ENCODE assay signal across 15 cellular contexts in genomic region chr17:39590180-39590579, GRCh38. TPM values are rescaled to one million over a fixed set of nuclear protein-coding genes. Genes with fewer than 3 reads are reported as not detected.
"Had no signal": no experiment of that assay in that cellular context is flagged by ENCODE, and none has a peak within 500 bp of the region (broad histone marks: within the 10 kb centered on the region; RNA-seq: fewer than 3 reads in every experiment).

No MANE protein-coding gene starts in this region.

RNA-seq across cellular contexts. Expression of gene NEUROD2, which starts 17.5 kb away (rescaled TPM):
- total RNA-seq: activated B cell treated with CpG ODN at 0.5 μM for 24 hours; activated CD4-positive, alpha-beta memory T cell treated with anti-CD3 and anti-CD28 coated beads for 36 hours; activated CD4-positive, alpha-beta memory T cell treated with anti-CD3 and anti-CD28 coated beads, Interleukin-2, amount 10 ng/mL, durations not matched to agents 7 days and 5 days; activated CD4-positive, alpha-beta T cell treated with anti-CD3 and anti-CD28 coated beads for 36 hours; activated CD4-positive, alpha-beta T cell treated with anti-CD3 and anti-CD28 coated beads, Interleukin-2, amount 10 ng/mL, durations not matched to agents 24 days and 14 days; activated CD4-positive, alpha-beta T cell treated with anti-CD3 and anti-CD28 coated beads, Interleukin-2, amount 10 ng/mL, durations not matched to agents 7 days and 5 days; activated CD8-positive, alpha-beta memory T cell treated with anti-CD3 and anti-CD28 coated beads for 36 hours; activated CD8-positive, alpha-beta memory T cell treated with anti-CD3 and anti-CD28 coated beads, Interleukin-2, amount 10 ng/mL, durations not matched to agents 7 days and 5 days; activated CD8-positive, alpha-beta T cell treated with anti-CD3 and anti-CD28 coated beads for 36 hours; activated CD8-positive, alpha-beta T cell treated with anti-CD3 and anti-CD28 coated beads, Interleukin-2, amount 10 ng/mL, durations not matched to agents 7 days and 5 days; T-cell; T-helper 1 cell treated with Interleukin-12 subunit alpha and Interleukin-12 subunit beta and Interleukin-4 antibody, amounts not matched to agents 30 ng/mL and 1 ng/mL, for 36 hours; T-helper 17 cell; T-helper 2 cell treated with Interferon-gamma antibody and Interleukin-4, amounts not matched to agents 100 ng/mL and 5 ng/mL, for 36 hours; WTC11 had no signal

RNA-seq across cellular contexts. Expression of gene PPP1R1B, which starts 36.6 kb away (rescaled TPM):
- total RNA-seq: activated B cell treated with CpG ODN at 0.5 μM for 24 hours; activated CD4-positive, alpha-beta memory T cell treated with anti-CD3 and anti-CD28 coated beads for 36 hours; activated CD4-positive, alpha-beta memory T cell treated with anti-CD3 and anti-CD28 coated beads, Interleukin-2, amount 10 ng/mL, durations not matched to agents 7 days and 5 days; activated CD4-positive, alpha-beta T cell treated with anti-CD3 and anti-CD28 coated beads, Interleukin-2, amount 10 ng/mL, durations not matched to agents 24 days and 14 days; activated CD4-positive, alpha-beta T cell treated with anti-CD3 and anti-CD28 coated beads, Interleukin-2, amount 10 ng/mL, durations not matched to agents 7 days and 5 days; activated CD8-positive, alpha-beta memory T cell treated with anti-CD3 and anti-CD28 coated beads for 36 hours; activated CD8-positive, alpha-beta memory T cell treated with anti-CD3 and anti-CD28 coated beads, Interleukin-2, amount 10 ng/mL, durations not matched to agents 7 days and 5 days; activated CD8-positive, alpha-beta T cell treated with anti-CD3 and anti-CD28 coated beads for 36 hours; activated CD8-positive, alpha-beta T cell treated with anti-CD3 and anti-CD28 coated beads, Interleukin-2, amount 10 ng/mL, durations not matched to agents 7 days and 5 days; T-helper 1 cell treated with Interleukin-12 subunit alpha and Interleukin-12 subunit beta and Interleukin-4 antibody, amounts not matched to agents 30 ng/mL and 1 ng/mL, for 36 hours; T-helper 2 cell treated with Interferon-gamma antibody and Interleukin-4, amounts not matched to agents 100 ng/mL and 5 ng/mL, for 36 hours had no signal
